19 cellular contexts compared by ENCODE assay signal in genomic region chr6:90859056-90859455, GRCh38.
"Had no signal": no experiment of that assay in that cellular context is flagged by ENCODE, and none has a peak within 500 bp of the region (broad histone marks: within the 10 kb centered on the region; RNA-seq: fewer than 3 reads in every experiment).

No MANE protein-coding gene starts in this region.

- H3K4me1 ChIP-seq: psoas muscle, sigmoid colon, thyroid gland had no signal

- H3K27ac ChIP-seq: hepatocyte, psoas muscle, sigmoid colon, thyroid gland had no signal

- H3K4me2 ChIP-seq: hepatocyte had no signal

- ATAC-seq: activated naive CD4-positive, alpha-beta T cell treated with anti-CD3 and anti-CD28 coated beads, Interleukin-2, amount 50 U/mL, for 72 hours; activated T-cell treated with anti-CD3 and anti-CD28 coated beads, Interleukin-2, amount 50 U/mL, for 72 hours; left lobe of liver; stimulated activated effector memory CD8-positive, alpha-beta T cell treated with anti-CD3 and anti-CD28 coated beads, Interleukin-12 subunit alpha, Interleukin-12 subunit beta, amount 100 ng/mL, for 72 hours had no signal

- H3K27me3 ChIP-seq: sigmoid colon, thyroid gland had no signal

- H3K36me3 ChIP-seq: sigmoid colon, thyroid gland had no signal

- H3K79me2 ChIP-seq: hepatocyte had no signal

- H3K4me3 ChIP-seq: hepatocyte, psoas muscle, sigmoid colon, thyroid gland had no signal

- H3K9me3 ChIP-seq: psoas muscle, sigmoid colon, thyroid gland had no signal

- H2AFZ ChIP-seq: hepatocyte had no signal

- DNase-seq: activated CD4-positive, alpha-beta T cell treated with anti-CD3 and anti-CD28 coated beads, Interleukin-2, amount 10 ng/mL, durations not matched to agents 7 days and 5 days; activated CD4-positive, CD25-positive, alpha-beta regulatory T cell; activated CD8-positive, alpha-beta memory T cell treated with anti-CD3 and anti-CD28 coated beads, Interleukin-2, amount 50 U/mL, for 48 hours; activated gamma-delta T cell; activated T-cell treated with anti-CD3 and anti-CD28 coated beads, Interleukin-2, amount 50 U/mL, for 72 hours; amniotic stem cell; caudate nucleus; erythroblast; nephron progenitor cell; psoas muscle; sigmoid colon; stimulated activated CD4-positive, alpha-beta T cell treated with anti-CD3 and anti-CD28 coated beads, Interleukin-12 subunit alpha, Interleukin-12 subunit beta, amount 100 ng/mL, for 4 hours; stimulated activated CD4-positive, alpha-beta T cell treated with anti-CD3 and anti-CD28 coated beads, Interleukin-2, amount 100 ng/mL, for 24 hours; T-helper 2 cell; thyroid gland had no signal
